1 cellular context compared by ENCODE assay signal in genomic region chr2:30225131-30225762, GRCh38.
TF ChIP-seq lines count a peak whose summit lies in the region.

No MANE protein-coding gene starts in this region.

TF ChIP-seq in GM12878, 131 proteins besides CTCF, POLR2A, EP300 and RAD21 (continued from another document):
- TF ChIP-seq HSF1 (IDR thresholded peaks at IDR 0.05; ENCODE audit: low read depth, low read length), result no peak
- TF ChIP-seq CREB1 (IDR thresholded peaks at IDR 0.05; ENCODE audit: low read depth), result no peak
- no peak for TF ChIP-seq MYB (IDR thresholded peaks at IDR 0.05; ENCODE audit: borderline replicate concordance, low read depth, low read length)
- TF ChIP-seq PRDM15 (CRISPR knock-in tag; IDR thresholded peaks at IDR 0.05), result no peak
- TF ChIP-seq NKRF (conservative IDR thresholded peaks at IDR 0.05), result 0 out of 2 replicates have a peak, but pooled peaks have one; percentile 11
- no peak for TF ChIP-seq NR2F1 (conservative IDR thresholded peaks at IDR 0.05)
- no peak for TF ChIP-seq NFXL1 (IDR thresholded peaks at IDR 0.05; ENCODE audit: borderline replicate concordance)
- TF ChIP-seq E2F4 (IDR thresholded peaks at IDR 0.05; ENCODE audit: low read depth, low read length), result no peak
- TF ChIP-seq FOS (IDR thresholded peaks at IDR 0.05; ENCODE audit: borderline replicate concordance, extremely low read depth, insufficient read length), result no peak
- TF ChIP-seq GATAD2B (conservative IDR thresholded peaks at IDR 0.05; ENCODE audit: low read depth), result no peak; the same call in 1 of the 2 replicates
- no peak for TF ChIP-seq ATF2 (IDR thresholded peaks at IDR 0.05; ENCODE audit: low read length)
- TF ChIP-seq ASH2L (IDR thresholded peaks at IDR 0.05; ENCODE audit: borderline replicate concordance, low read depth), result no peak
- 0 out of 2 replicates have a peak, but pooled peaks have one; percentile 16 for TF ChIP-seq TAF1 (IDR thresholded peaks at IDR 0.05; ENCODE audit: borderline replicate concordance, low read depth, low read length)
- no peak for TF ChIP-seq TCF3 (IDR thresholded peaks at IDR 0.05; ENCODE audit: borderline replicate concordance, insufficient read depth, low read depth, low read length)
- TF ChIP-seq DPF2 (IDR thresholded peaks at IDR 0.05), result peak; percentile 41; the same call in 1 of the 2 replicates
- 0 out of 2 replicates have a peak, but pooled peaks have one; percentile 24 for TF ChIP-seq MTA2 (IDR thresholded peaks at IDR 0.05; ENCODE audit: low read depth)
- no peak for TF ChIP-seq ZBTB33 (IDR thresholded peaks at IDR 0.05)
- TF ChIP-seq IKZF2 (IDR thresholded peaks at IDR 0.05), result peak; percentile 86 to 87
- no peak for TF ChIP-seq WRNIP1 (IDR thresholded peaks at IDR 0.05; ENCODE audit: borderline replicate concordance, low read depth, low read length)
- no peak for TF ChIP-seq USF1 (IDR thresholded peaks at IDR 0.05; ENCODE audit: borderline replicate concordance, extremely low read length, insufficient read depth, low read depth, low read length)
- peak; percentile 78; the same call in 1 of the 2 replicates for TF ChIP-seq EED (IDR thresholded peaks at IDR 0.05; ENCODE audit: low read depth)
- TF ChIP-seq MXI1 (IDR thresholded peaks at IDR 0.05; ENCODE audit: low read depth, low read length), result no peak
- no peak for TF ChIP-seq RAD51 (IDR thresholded peaks at IDR 0.05)
